8 cellular contexts compared by ENCODE assay signal in the genomic region with DNA sequence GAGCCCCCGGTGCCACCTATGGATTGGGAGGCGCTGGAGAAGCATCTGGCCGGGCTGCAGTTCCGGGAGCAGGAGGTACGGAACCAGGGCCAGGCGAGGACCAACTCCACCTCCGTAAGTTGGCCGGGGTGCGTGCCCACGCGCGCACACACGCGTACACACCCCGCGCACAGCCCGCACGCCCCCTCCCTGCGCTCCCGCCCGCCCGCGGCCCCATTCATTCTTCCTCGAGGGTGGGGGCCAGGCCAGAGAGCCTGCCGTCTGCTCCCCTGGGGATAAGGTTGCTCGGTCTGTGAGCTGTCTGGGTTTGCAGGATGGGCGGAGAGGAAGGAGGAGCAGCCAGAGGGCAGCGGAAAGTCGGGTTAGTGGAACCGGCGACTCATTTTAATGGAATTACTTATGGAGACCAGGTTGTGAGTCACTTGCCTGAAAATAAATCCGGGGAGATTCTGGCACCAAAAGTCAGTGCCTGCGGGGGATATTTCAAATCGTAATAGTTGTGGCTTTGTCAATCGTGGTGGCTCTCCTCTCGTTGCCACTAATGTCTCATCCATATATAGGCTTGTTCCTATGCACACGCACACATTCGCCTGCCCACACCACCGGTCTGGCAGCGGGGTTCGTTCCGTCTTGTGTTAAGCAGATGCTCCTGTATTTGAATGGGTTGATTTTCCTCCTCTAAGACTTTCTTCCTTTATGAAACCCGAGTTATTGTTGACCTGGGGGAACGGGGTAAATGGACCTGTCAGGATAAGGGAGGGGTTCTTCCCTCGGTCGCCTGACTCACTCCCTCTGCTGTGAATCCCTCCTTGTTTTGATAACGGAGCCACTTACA.
DNase-seq lines count a peak whose midpoint lies in the region; ATAC-seq lines count a peak whose summit lies in the region.

No MANE protein-coding gene starts in this region.

- H3K36me3 ChIP-seq in iPS DF 6.9 (ENCODE audit: control insufficient read depth, insufficient read depth, low read length): no peaks in the 10 kb centered on the region

- no peaks in the 10 kb centered on the region for H3K27me3 ChIP-seq in iPS DF 6.9 (ENCODE audit: control insufficient read depth, insufficient read depth, low read length)

- H3K4me3 ChIP-seq in iPS DF 6.9 (ENCODE audit: low read length): peak overlapping the region; percentile 68; the same call in 1 of the 2 replicates

- H3K27ac ChIP-seq in iPS DF 6.9 (ENCODE audit: low read length): no peak overlapping the region

- no peaks in the 10 kb centered on the region; the same call in 1 of the 2 replicates for H3K4me1 ChIP-seq in iPS DF 6.9 (ENCODE audit: control insufficient read depth, insufficient read depth, low read length)

- WGBS in iPS DF 6.9 (ENCODE audit: insufficient coverage, insufficient read length): no CpG with 5 or more reads among the region's 47 CpGs

- no peaks in the 10 kb centered on the region for H3K9me3 ChIP-seq in iPS DF 6.9 (ENCODE audit: control insufficient read depth, insufficient read depth, low read length)

- ATAC-seq in GM18909 (IDR thresholded peaks at IDR 0.05; ENCODE audit: poor library complexity, unreplicated experiment) (peak; percentile 21), GM18867 (IDR thresholded peaks at IDR 0.05; ENCODE audit: unreplicated experiment) (no peak)

- DNase-seq in AG08395 (ENCODE audit: low spot score) (peak; percentile 95), NCI-H69 (lab: John Stamatoyannopoulos, UW) (peak; percentile 91), brain pericyte (ENCODE audit: low read depth, low spot score) (peak; percentile 59), iPS DF 6.9 (ENCODE audit: low read depth, low spot score) (no peak), pulmonary artery endothelial cell (ENCODE audit: low read depth, low spot score) (peak; percentile 64)
- no peak for DNase-seq in effector CD8-positive, alpha-beta T cell (lab: John Stamatoyannopoulos, UW)

Comparison
In these comparisons a context has a peak if more than half of its experiments do, and no peak if none do; other contexts are left out.
1. DNase-seq: peak in AG08395 (single experiment), NCI-H69 (single experiment), brain pericyte (single experiment) and pulmonary artery endothelial cell (single experiment); none in iPS DF 6.9 (single experiment) and effector CD8-positive, alpha-beta T cell (single experiment).